11 cellular contexts compared by ENCODE assay signal in the genomic region with DNA sequence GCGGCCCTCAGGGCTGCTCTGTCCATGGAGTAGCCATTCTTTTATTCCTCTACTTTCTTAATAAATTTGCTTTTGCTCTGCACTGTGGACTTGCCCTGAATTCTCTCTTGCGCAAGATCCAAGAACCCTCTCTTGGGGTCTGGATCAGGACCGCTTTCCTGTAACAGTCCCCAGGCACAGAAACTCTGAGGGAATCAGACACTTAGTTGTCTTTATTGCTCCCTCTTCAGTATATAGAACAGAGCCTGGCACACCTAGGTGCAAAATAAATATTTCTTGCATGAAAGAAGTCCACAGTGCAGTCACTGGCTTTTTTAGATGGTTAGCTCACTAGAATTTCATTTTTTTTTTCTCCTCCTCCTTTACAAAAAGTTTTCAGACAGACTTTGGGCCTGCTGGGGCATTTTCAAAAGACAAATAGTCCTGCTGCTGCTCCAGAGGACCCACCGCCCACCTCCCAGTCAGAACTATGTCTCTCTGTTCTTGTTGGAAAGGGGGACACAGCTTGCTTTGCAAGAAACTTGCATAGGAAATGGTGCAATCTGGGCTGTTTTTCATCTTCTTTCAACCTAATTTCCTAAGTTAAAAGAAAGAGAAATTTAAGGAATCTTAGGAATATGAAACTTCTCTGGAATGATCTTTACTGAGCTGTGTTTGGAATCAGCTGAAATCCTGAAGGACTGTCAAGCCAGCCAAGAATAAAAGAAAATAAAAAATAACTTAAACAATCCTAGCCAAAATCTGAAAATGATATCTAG. TPM values are rescaled to one million over a fixed set of nuclear protein-coding genes. Genes with fewer than 3 reads are reported as not detected.
DNase-seq lines count a peak whose midpoint lies in the region; ATAC-seq and TF ChIP-seq lines count a peak whose summit lies in the region.
"Had no signal": no experiment of that assay in that cellular context is flagged by ENCODE, and none has a peak within 500 bp of the region (broad histone marks: within the 10 kb centered on the region; RNA-seq: fewer than 3 reads in every experiment).

No MANE protein-coding gene starts in this region.

- CTCF ChIA-PET in T-cell (lab: Charles Lee): interaction anchor here in 1 of 2 donors (0.7 kb wide), 1 partner anchor 137 kb away, joined by 3 read pairs; no protein-coding TSS in a partner anchor

- TF ChIP-seq CTCF in nephron (IDR thresholded peaks at IDR 0.05; ENCODE audit: unreplicated experiment in 3 of 3): no peak

- H3K9me3 Mint-ChIP-seq in nephron (no peaks in the 10 kb centered on the region), T-cell (no peaks in the 10 kb centered on the region)

- peaks cover 2% of the 10 kb centered on the region for H3K27me3 Mint-ChIP-seq in nephron (ENCODE audit: low read depth)
- no peaks in the 10 kb centered on the region for H3K27me3 Mint-ChIP-seq in T-cell

- intact Hi-C loops in Right ventricle myocardium inferior (cut with DNase I) (no loop called here), cardiac septum (cut with DNase I) (no loop called here)

- no peak for DNase-seq in Right ventricle myocardium inferior (ENCODE audit: missing footprints)
- no peak for DNase-seq in cardiac septum (ENCODE audit: low spot score)
- peak; percentile 78 for DNase-seq in fibroblast of gingiva (ENCODE audit: low read depth)
- no peak for DNase-seq in T-cell
- no peak for DNase-seq in putamen (ENCODE audit: low spot score)
- DNase-seq in globus pallidus (ENCODE audit: low spot score): no peak
- DNase-seq: esophagus squamous epithelium, GDM1, NCI-H1930 had no signal

- peak overlapping the region; percentile 21 to 89 (median 80) for H3K27ac Mint-ChIP-seq in nephron
- H3K27ac Mint-ChIP-seq in T-cell: no peak overlapping the region

- H3K4me1 Mint-ChIP-seq in nephron: peaks cover 45% of the 10 kb centered on the region
- H3K4me1 Mint-ChIP-seq in T-cell: peaks cover 0 to 9% (median 6%) of the 10 kb centered on the region in 3 donors

- peak; percentile 55 for ATAC-seq in Right ventricle myocardium inferior
- ATAC-seq in GM19452 (IDR thresholded peaks at IDR 0.05; ENCODE audit: unreplicated experiment): no peak
- ATAC-seq in T-cell (replicated peaks in 1 of 4): no peak

- POLR2A ChIA-PET in T-cell (lab: Charles Lee): no interaction called here

- H3K4me3 Mint-ChIP-seq in nephron (peak overlapping the region in 2 of 3 experiments; percentile 4 to 20), T-cell (no peak overlapping the region)

- no peaks in the 10 kb centered on the region for H3K36me3 Mint-ChIP-seq in nephron (ENCODE audit: low read depth)
- H3K36me3 Mint-ChIP-seq in T-cell: no peaks in the 10 kb centered on the region

RNA-seq across cellular contexts. Expression of gene MAP4K3, which starts 31.7 kb away (rescaled TPM):
- total RNA-seq in Right ventricle myocardium inferior (32.3 TPM), cardiac septum (40.0 TPM), T-cell (10 to 100 TPM; 13.8 to 27.0 (median 17.4) TPM)

Comparison
In these comparisons a context has a peak if more than half of its experiments do, and no peak if none do; other contexts are left out.
1. H3K27ac Mint-ChIP-seq: peak in nephron (3 of 3); none in T-cell (0 of 2).
2. H3K4me3 Mint-ChIP-seq: peak in nephron (2 of 3); none in T-cell (0 of 3).